In genomic region chr13:37029617-37030016, GRCh38 we compare ENCODE assay signal across 26 cellular contexts. TPM values are rescaled to one million over a fixed set of nuclear protein-coding genes. Genes with fewer than 3 reads are reported as not detected.
DNase-seq lines count a peak whose midpoint lies in the region; ATAC-seq, FAIRE-seq and TF ChIP-seq lines count a peak whose summit lies in the region.
"Had no signal": no experiment of that assay in that cellular context is flagged by ENCODE, and none has a peak within 500 bp of the region (broad histone marks: within the 10 kb centered on the region; RNA-seq: fewer than 3 reads in every experiment).

No MANE protein-coding gene starts in this region.

- H3K4me3 ChIP-seq in SK-N-MC, result no peak overlapping the region
- no peak overlapping the region for H3K4me3 ChIP-seq in endothelial cell of umbilical vein (replicated peaks in 1 of 3; ENCODE audit: insufficient read depth in 1 of 3, low read depth in 1 of 3, low read length in 3 of 3)
- H3K4me3 ChIP-seq: ascending aorta, lung, prostate gland, stomach, tibial nerve had no signal

- intact Hi-C loops in endothelial cell of umbilical vein (cut with micrococcal nuclease) (no loop called here), Calu3 (cut with micrococcal nuclease; ENCODE audit: unreplicated experiment) (no loop called here)

- H3K36me3 ChIP-seq in SK-N-MC (ENCODE audit: insufficient read depth, low read length) (peaks cover 74% of the 10 kb centered on the region), endothelial cell of umbilical vein (ENCODE audit: control insufficient read depth in 2 of 2, extremely low read depth in 1 of 2, insufficient read depth in 2 of 2, low read length in 2 of 2) (peaks cover 17 to 28% of the 10 kb centered on the region in 2 experiments)

- H3K4me1 ChIP-seq in endothelial cell of umbilical vein (ENCODE audit: control insufficient read depth, extremely low read depth, insufficient read depth, low read length), result peaks cover 31% of the 10 kb centered on the region
- H3K4me1 ChIP-seq: ascending aorta, prostate gland, tibial nerve had no signal

- H3K9me1 ChIP-seq in endothelial cell of umbilical vein (replicated peaks; ENCODE audit: control insufficient read depth, extremely low read depth, insufficient read depth, low read length), result no peaks in the 10 kb centered on the region

- H3K36me3 Mint-ChIP-seq in mesothelial cell of epicardium, result peaks cover 34% of the 10 kb centered on the region
- peaks cover 12% of the 10 kb centered on the region for H3K36me3 Mint-ChIP-seq in Calu3 (ENCODE audit: insufficient read depth, unreplicated experiment)

- ATAC-seq in HG02610 (IDR thresholded peaks at IDR 0.05; ENCODE audit: unreplicated experiment), result no peak

- H2AFZ ChIP-seq in endothelial cell of umbilical vein (ENCODE audit: low read depth, low read length), result no peak overlapping the region

- H3K4me2 ChIP-seq in endothelial cell of umbilical vein (ENCODE audit: insufficient read depth, low read length), result peak overlapping the region; percentile 35

- peak; percentile 12 for FAIRE-seq in endothelial cell of umbilical vein (lab: Jason Lieb, UNC)
- FAIRE-seq: H1 had no signal

- TF ChIP-seq CTCF in endothelial cell of umbilical vein (IDR thresholded peaks at IDR 0.05; ENCODE audit: extremely low read depth in 1 of 2, insufficient read depth in 1 of 2, low read depth in 1 of 2, low read length in 2 of 2), result no peak
- TF ChIP-seq CTCF in mesothelial cell of epicardium (IDR thresholded peaks at IDR 0.05; ENCODE audit: unreplicated experiment), result no peak
- TF ChIP-seq CTCF in Calu3 (IDR thresholded peaks at IDR 0.05; ENCODE audit: unreplicated experiment), result no peak

- no peaks in the 10 kb centered on the region for H3K4me1 Mint-ChIP-seq in mesothelial cell of epicardium
- H3K4me1 Mint-ChIP-seq in Calu3 (ENCODE audit: low read depth, unreplicated experiment), result no peaks in the 10 kb centered on the region
- H3K4me1 Mint-ChIP-seq: activated CD4-positive, alpha-beta T cell treated with anti-CD3 and anti-CD28 coated beads, Interleukin-2, amount 10 ng/mL, durations not matched to agents 24 days and 14 days had no signal

- DNase-seq in AG20443 (ENCODE audit: low spot score) (peak; percentile 22), SK-N-MC (ENCODE audit: low read depth, low spot score) (no peak), endothelial cell of umbilical vein (ENCODE audit: low read depth, low spot score) (peak; percentile 75), mesothelial cell of epicardium (ENCODE audit: low spot score in 2 of 2, unreplicated experiment in 2 of 2) (no peak), Calu3 (no peak), NCI-H2171 treated with DMSO at 0.1 percent for 48 hours (lab: John Stamatoyannopoulos, UW) (no peak), hippocampal formation (lab: John Stamatoyannopoulos, UW) (no peak)
- DNase-seq: activated CD4-positive, alpha-beta T cell treated with anti-CD3 and anti-CD28 coated beads, Interleukin-2, amount 10 ng/mL, durations not matched to agents 24 days and 14 days; AML-193; CD8-positive, alpha-beta memory T cell; DMS153; effector CD8-positive, alpha-beta T cell; erythroblast; GF-D8; NCI-H1694 treated with DMSO at 0.1 percent for 48 hours; NCI-H69; stomach had no signal

- H3K9ac ChIP-seq in SK-N-MC (ENCODE audit: insufficient read length) (no peak overlapping the region), endothelial cell of umbilical vein (replicated peaks; ENCODE audit: extremely low read depth, insufficient read depth, low read length) (no peak overlapping the region)

- CTCF ChIA-PET in endothelial cell of umbilical vein (lab: Charles Lee) (interaction anchor here (1.0 to 1.7 kb wide), 3 partner anchors 30 to 49 kb away, joined by 3 to 8 read pairs (median 4); partner anchors contain the start of genes ALG5 and EXOSC8), Calu3 (lab: Charles Lee) (no interaction called here)

- H3K27me3 Mint-ChIP-seq in mesothelial cell of epicardium (ENCODE audit: low read depth) (no peaks in the 10 kb centered on the region), Calu3 (ENCODE audit: unreplicated experiment) (no peaks in the 10 kb centered on the region)
- H3K27me3 Mint-ChIP-seq: activated CD4-positive, alpha-beta T cell treated with anti-CD3 and anti-CD28 coated beads, Interleukin-2, amount 10 ng/mL, durations not matched to agents 24 days and 14 days; activated naive CD4-positive, alpha-beta T cell treated with anti-CD3 and anti-CD28 coated beads, Interleukin-2, amount 50 U/mL, for 24 hours; CD8-positive, alpha-beta memory T cell had no signal

- no TSS peak for BruUV-seq in endothelial cell of umbilical vein (replicated peaks; lab: Mats Ljungman, UMichigan)
- BruUV-seq in Calu3 (replicated peaks; lab: Mats Ljungman, UMichigan), result no TSS peak

- H3K27ac ChIP-seq in SK-N-MC, result peak overlapping the region; percentile 22; the same call in 1 of the 2 replicates
- peak overlapping the region; percentile 55 for H3K27ac ChIP-seq in endothelial cell of umbilical vein (ENCODE audit: insufficient read depth, low read depth, low read length)
- H3K27ac ChIP-seq: ascending aorta, prostate gland, stomach, tibial nerve, VCaP had no signal

- POLR2A ChIA-PET in endothelial cell of umbilical vein (lab: Charles Lee), result no interaction called here

- dilution Hi-C loops in endothelial cell of umbilical vein (cut with MboI; ENCODE audit: extremely low pct_ligation_motif_present, low sequenced_read_pairs), result no loop called here

- H3K27me3 ChIP-seq in endothelial cell of umbilical vein (ENCODE audit: control insufficient read depth in 2 of 2, insufficient read depth in 2 of 2, low read length in 2 of 2), result no peaks in the 10 kb centered on the region
- H3K27me3 ChIP-seq: ascending aorta, stomach, tibial nerve had no signal

- H4K20me1 ChIP-seq in endothelial cell of umbilical vein (replicated peaks; ENCODE audit: control insufficient read depth, extremely low read depth, insufficient read depth, low read length), result no peaks in the 10 kb centered on the region

- H3K27ac Mint-ChIP-seq in mesothelial cell of epicardium (peak overlapping the region; percentile 30), Calu3 (ENCODE audit: unreplicated experiment) (no peak overlapping the region)
- H3K27ac Mint-ChIP-seq: activated CD4-positive, alpha-beta T cell treated with anti-CD3 and anti-CD28 coated beads, Interleukin-2, amount 10 ng/mL, durations not matched to agents 24 days and 14 days; CD8-positive, alpha-beta memory T cell; T-helper 2 cell treated with Interferon-gamma antibody and Interleukin-4, amounts not matched to agents 5 μg/mL and 100 μg/mL, for 36 hours had no signal

- no peaks in the 10 kb centered on the region; the same call in 1 of the 2 replicates for H3K9me3 ChIP-seq in SK-N-MC (ENCODE audit: low read depth, low read length)
- no peaks in the 10 kb centered on the region for H3K9me3 ChIP-seq in endothelial cell of umbilical vein (replicated peaks; ENCODE audit: control insufficient read depth, insufficient read depth, low read length)
- H3K9me3 ChIP-seq: ascending aorta, prostate gland, stomach, tibial nerve had no signal

- peaks cover 1% of the 10 kb centered on the region for H3K79me2 ChIP-seq in endothelial cell of umbilical vein (ENCODE audit: control insufficient read depth, insufficient read depth, low read length)

- TF ChIP-seq POLR2A in endothelial cell of umbilical vein (IDR thresholded peaks at IDR 0.05; ENCODE audit: low read depth, low read length), result no peak

- no peak overlapping the region for H3K4me3 Mint-ChIP-seq in mesothelial cell of epicardium
- H3K4me3 Mint-ChIP-seq in Calu3 (ENCODE audit: low read depth, unreplicated experiment), result no peak overlapping the region
- H3K4me3 Mint-ChIP-seq: activated CD4-positive, alpha-beta T cell treated with anti-CD3 and anti-CD28 coated beads, Interleukin-2, amount 10 ng/mL, durations not matched to agents 24 days and 14 days; activated naive CD4-positive, alpha-beta T cell treated with anti-CD3 and anti-CD28 coated beads, Interleukin-2, amount 50 U/mL, for 24 hours; CD8-positive, alpha-beta memory T cell; T-helper 2 cell treated with Interferon-gamma antibody and Interleukin-4, amounts not matched to agents 5 μg/mL and 100 μg/mL, for 36 hours had no signal

- H3K9me3 Mint-ChIP-seq in mesothelial cell of epicardium, result no peaks in the 10 kb centered on the region
- no peaks in the 10 kb centered on the region for H3K9me3 Mint-ChIP-seq in Calu3 (ENCODE audit: low read depth, unreplicated experiment)
- H3K9me3 Mint-ChIP-seq: activated CD4-positive, alpha-beta T cell treated with anti-CD3 and anti-CD28 coated beads, Interleukin-2, amount 10 ng/mL, durations not matched to agents 24 days and 14 days; activated naive CD4-positive, alpha-beta T cell treated with anti-CD3 and anti-CD28 coated beads, Interleukin-2, amount 50 U/mL, for 24 hours; CD8-positive, alpha-beta memory T cell; T-helper 2 cell treated with Interferon-gamma antibody and Interleukin-4, amounts not matched to agents 5 μg/mL and 100 μg/mL, for 36 hours had no signal

RNA-seq across cellular contexts. Expression of gene EXOSC8, which starts 29.0 kb away (rescaled TPM):
- 37.4 and 62.1 TPM in 2 replicates for total RNA-seq in endothelial cell of umbilical vein
- 19.7 and 24.5 TPM in 2 replicates for polyA plus RNA-seq in endothelial cell of umbilical vein
- polyA plus RNA-seq in endothelial cell of umbilical vein (2011; cell fraction: cytosol; rRNA removed), result 42.1 and 45.9 TPM in 2 replicates
- 62.1 and 84.6 TPM in 2 replicates for polyA plus RNA-seq in endothelial cell of umbilical vein (2011; cell fraction: nucleus; rRNA removed)
- polyA plus RNA-seq in endothelial cell of umbilical vein (2012), result 41.1 and 75.3 TPM in 2 replicates
- polyA minus RNA-seq in endothelial cell of umbilical vein, result 17.0 and 20.9 TPM in 2 replicates
- polyA minus RNA-seq in endothelial cell of umbilical vein (2011; cell fraction: cytosol; rRNA and poly(A)+ RNA removed), result 15.8 TPM
- 15.2 and 29.8 TPM in 2 replicates for polyA minus RNA-seq in endothelial cell of umbilical vein (2011; cell fraction: nucleus; rRNA and poly(A)+ RNA removed)
- total RNA-seq in mesothelial cell of epicardium, result 47.6 to 55.7 TPM (median 51.0 TPM) in 3 replicates
- 39.9 and 44.1 TPM in 2 replicates for total RNA-seq in Calu3 (2022)

RNA-seq across cellular contexts. Expression of gene SUPT20H, which starts 29.9 kb away (rescaled TPM):
- 65.9 and 70.7 TPM in 2 replicates for total RNA-seq in endothelial cell of umbilical vein
- polyA plus RNA-seq in endothelial cell of umbilical vein, result 47.2 and 48.3 TPM in 2 replicates
- 47.4 and 50.8 TPM in 2 replicates for polyA plus RNA-seq in endothelial cell of umbilical vein (2011; cell fraction: cytosol; rRNA removed)
- polyA plus RNA-seq in endothelial cell of umbilical vein (2011; cell fraction: nucleus; rRNA removed), result 124 and 130 TPM in 2 replicates
- 54.3 and 71.2 TPM in 2 replicates for polyA plus RNA-seq in endothelial cell of umbilical vein (2012)
- 66.0 and 71.0 TPM in 2 replicates for polyA minus RNA-seq in endothelial cell of umbilical vein
- polyA minus RNA-seq in endothelial cell of umbilical vein (2011; cell fraction: cytosol; rRNA and poly(A)+ RNA removed), result 7.6 TPM
- polyA minus RNA-seq in endothelial cell of umbilical vein (2011; cell fraction: nucleus; rRNA and poly(A)+ RNA removed), result 110 and 167 TPM in 2 replicates
- 90.8 to 99.6 TPM (median 97.8 TPM) in 3 replicates for total RNA-seq in mesothelial cell of epicardium
- 55.3 and 56.0 TPM in 2 replicates for total RNA-seq in Calu3 (2022)

RNA-seq across cellular contexts. Expression of gene ALG5, which starts 30.5 kb away (rescaled TPM):
- total RNA-seq in endothelial cell of umbilical vein, result 29.3 and 31.3 TPM in 2 replicates
- 17.0 and 24.4 TPM in 2 replicates for polyA plus RNA-seq in endothelial cell of umbilical vein
- polyA plus RNA-seq in endothelial cell of umbilical vein (2011; cell fraction: cytosol; rRNA removed), result 30.2 and 32.6 TPM in 2 replicates
- polyA plus RNA-seq in endothelial cell of umbilical vein (2011; cell fraction: nucleus; rRNA removed), result 17.8 and 22.0 TPM in 2 replicates
- 35.4 and 43.8 TPM in 2 replicates for polyA plus RNA-seq in endothelial cell of umbilical vein (2012)
- 10.1 and 15.0 TPM in 2 replicates for polyA minus RNA-seq in endothelial cell of umbilical vein
- 14.7 TPM for polyA minus RNA-seq in endothelial cell of umbilical vein (2011; cell fraction: cytosol; rRNA and poly(A)+ RNA removed)
- polyA minus RNA-seq in endothelial cell of umbilical vein (2011; cell fraction: nucleus; rRNA and poly(A)+ RNA removed), result 16.9 and 23.5 TPM in 2 replicates
- 27.1 to 30.7 TPM (median 27.2 TPM) in 3 replicates for total RNA-seq in mesothelial cell of epicardium
- 32.3 and 35.7 TPM in 2 replicates for total RNA-seq in Calu3 (2022)

Comparison
In these comparisons a context has a peak if more than half of its experiments do, and no peak if none do; other contexts are left out.
1. DNase-seq: peak in AG20443 (single experiment) and endothelial cell of umbilical vein (single experiment); none in SK-N-MC (single experiment), mesothelial cell of epicardium (0 of 2), Calu3 (single experiment), NCI-H2171 treated with DMSO at 0.1 percent for 48 hours (single experiment) and hippocampal formation (0 of 2).